In genomic region chr7:100276126-100276525, GRCh38 we compare ENCODE assay signal across 20 cellular contexts. TPM values are rescaled to one million over a fixed set of nuclear protein-coding genes. Genes with fewer than 3 reads are reported as not detected.
"Had no signal": no experiment of that assay in that cellular context is flagged by ENCODE, and none has a peak within 500 bp of the region (broad histone marks: within the 10 kb centered on the region; RNA-seq: fewer than 3 reads in every experiment).

No MANE protein-coding gene starts in this region.

RNA-seq across cellular contexts. Expression of gene SPDYE3, which starts 31.4 kb away (rescaled TPM):
- total RNA-seq: cerebellum; fibroblast of lung; foreskin keratinocyte; heart right ventricle; kidney epithelial cell; left cardiac atrium; left lung; lower leg skin; lung microvascular endothelial cell; mesothelial cell of epicardium; mucosa of descending colon; naive thymus-derived CD4-positive, alpha-beta T cell; omental fat pad; pancreas; posterior vena cava; pulmonary artery endothelial cell; suprapubic skin; transverse colon; upper lobe of right lung; uterus had no signal
- polyA plus RNA-seq: fibroblast of lung, foreskin keratinocyte had no signal

RNA-seq across cellular contexts. Expression of gene PVRIG, which starts 56.4 kb away (rescaled TPM):
- total RNA-seq: cerebellum, fibroblast of lung, foreskin keratinocyte, kidney epithelial cell, lung microvascular endothelial cell, mesothelial cell of epicardium, pulmonary artery endothelial cell, suprapubic skin had no signal
- polyA plus RNA-seq: fibroblast of lung, foreskin keratinocyte had no signal
